In the genomic region with DNA sequence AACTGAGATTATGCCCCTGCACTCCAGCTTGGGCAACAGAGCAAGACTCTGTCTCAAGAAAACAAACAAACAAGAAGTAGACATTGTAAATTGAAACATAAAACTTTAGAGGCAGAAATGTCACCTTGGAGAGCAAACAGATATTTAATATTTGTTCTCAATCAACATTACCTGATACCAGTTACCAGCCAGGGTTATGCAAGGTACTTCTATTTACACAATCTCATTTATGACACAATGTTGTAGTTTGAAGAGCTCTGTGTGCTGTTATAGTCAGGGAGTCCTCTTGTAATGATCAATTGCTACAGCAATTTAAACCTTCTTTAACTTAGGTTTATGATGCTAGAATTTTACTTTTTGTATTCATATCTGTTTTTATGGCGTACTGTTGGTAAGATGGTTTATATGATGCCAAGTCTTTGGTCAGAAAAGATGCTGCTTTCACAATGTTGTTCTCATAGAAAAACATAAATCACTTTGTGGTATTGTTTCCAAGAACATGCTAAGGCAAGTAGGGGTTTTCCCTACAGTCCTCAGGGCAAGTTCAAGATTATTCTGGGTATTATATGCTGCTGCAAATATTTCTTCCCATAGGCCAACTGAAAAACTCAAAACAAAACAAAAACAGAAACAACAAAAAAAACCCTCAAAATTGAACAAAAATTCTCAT, we compare ENCODE assay signal across 10 cellular contexts.
DNase-seq lines count a peak whose midpoint lies in the region; ATAC-seq and TF ChIP-seq lines count a peak whose summit lies in the region.
"Had no signal": no experiment of that assay in that cellular context is flagged by ENCODE, and none has a peak within 500 bp of the region (broad histone marks: within the 10 kb centered on the region; RNA-seq: fewer than 3 reads in every experiment).

No MANE protein-coding gene starts in this region.

- no peak for DNase-seq in activated CD4-positive, alpha-beta T cell treated with anti-CD3 and anti-CD28 coated beads, Interleukin-2, amount 10 ng/mL, durations not matched to agents 7 days and 5 days
- no peak for DNase-seq in activated CD4-positive, alpha-beta T cell treated with anti-CD3 and anti-CD28 coated beads for 4 hours
- no peak for DNase-seq in activated naive CD8-positive, alpha-beta T cell treated with anti-CD3 and anti-CD28 coated beads, Interleukin-2, amount 50 U/mL, for 24 hours
- DNase-seq in smooth muscle cell (lab: John Stamatoyannopoulos, UW; ENCODE audit: unreplicated experiment) = no peak
- no peak for DNase-seq in hepatic stellate cell (ENCODE audit: low spot score)
- DNase-seq in DMS 273 treated with DMSO at 0.1 percent for 48 hours (lab: John Stamatoyannopoulos, UW) = no peak
- no peak for DNase-seq in AML-193 (lab: John Stamatoyannopoulos, UW)
- DNase-seq: left ventricle myocardium superior had no signal

- H3K4me1 Mint-ChIP-seq in activated CD4-positive, alpha-beta T cell treated with anti-CD3 and anti-CD28 coated beads, Interleukin-2, amount 10 ng/mL, durations not matched to agents 7 days and 5 days = peaks cover 53% of the 10 kb centered on the region
- H3K4me1 Mint-ChIP-seq in activated naive CD8-positive, alpha-beta T cell treated with anti-CD3 and anti-CD28 coated beads, Interleukin-2, amount 50 U/mL, for 24 hours = peaks cover 56% of the 10 kb centered on the region

- no peaks in the 10 kb centered on the region for H3K27me3 Mint-ChIP-seq in activated CD4-positive, alpha-beta T cell treated with anti-CD3 and anti-CD28 coated beads, Interleukin-2, amount 10 ng/mL, durations not matched to agents 7 days and 5 days
- no peaks in the 10 kb centered on the region for H3K27me3 Mint-ChIP-seq in activated naive CD8-positive, alpha-beta T cell treated with anti-CD3 and anti-CD28 coated beads, Interleukin-2, amount 50 U/mL, for 24 hours

- peaks cover 14% of the 10 kb centered on the region for H3K79me2 ChIP-seq in smooth muscle cell (ENCODE audit: low read depth)

- H2AFZ ChIP-seq in smooth muscle cell (ENCODE audit: low read depth) = no peak overlapping the region

- peak; percentile 37 for ATAC-seq in HG03097 (IDR thresholded peaks at IDR 0.05; ENCODE audit: low FRiP score, unreplicated experiment)
- ATAC-seq in activated naive CD8-positive, alpha-beta T cell treated with anti-CD3 and anti-CD28 coated beads, Interleukin-2, amount 50 U/mL, for 24 hours = no peak
- ATAC-seq: A549, left ventricle myocardium superior had no signal

- no peak overlapping the region for H3K4me3 ChIP-seq in smooth muscle cell
- H3K4me3 ChIP-seq: A549 had no signal

- peak overlapping the region; percentile 64 for H3K27ac Mint-ChIP-seq in activated CD4-positive, alpha-beta T cell treated with anti-CD3 and anti-CD28 coated beads, Interleukin-2, amount 10 ng/mL, durations not matched to agents 7 days and 5 days
- peak overlapping the region; percentile 8 for H3K27ac Mint-ChIP-seq in activated naive CD8-positive, alpha-beta T cell treated with anti-CD3 and anti-CD28 coated beads, Interleukin-2, amount 50 U/mL, for 24 hours

- H3K4me3 Mint-ChIP-seq in activated CD4-positive, alpha-beta T cell treated with anti-CD3 and anti-CD28 coated beads, Interleukin-2, amount 10 ng/mL, durations not matched to agents 7 days and 5 days = no peak overlapping the region
- H3K4me3 Mint-ChIP-seq in activated naive CD8-positive, alpha-beta T cell treated with anti-CD3 and anti-CD28 coated beads, Interleukin-2, amount 50 U/mL, for 24 hours = no peak overlapping the region

- no peak overlapping the region for H3K4me2 ChIP-seq in smooth muscle cell
- H3K4me2 ChIP-seq: A549 had no signal

- 97% methylated on average over 1 of the region's 1 CpG for WGBS in smooth muscle cell (ENCODE audit: low lambda C conversion rate)

- H3K36me3 Mint-ChIP-seq in activated CD4-positive, alpha-beta T cell treated with anti-CD3 and anti-CD28 coated beads, Interleukin-2, amount 10 ng/mL, durations not matched to agents 7 days and 5 days (ENCODE audit: low read depth) = peaks cover 18% of the 10 kb centered on the region
- H3K36me3 Mint-ChIP-seq in activated naive CD8-positive, alpha-beta T cell treated with anti-CD3 and anti-CD28 coated beads, Interleukin-2, amount 50 U/mL, for 24 hours (ENCODE audit: low read depth) = no peaks in the 10 kb centered on the region

- H3K9ac ChIP-seq in smooth muscle cell (ENCODE audit: low read depth) = no peak overlapping the region

- H3F3A ChIP-seq in smooth muscle cell (ENCODE audit: low read depth) = no peaks in the 10 kb centered on the region

- no peak for TF ChIP-seq CTCF in smooth muscle cell (IDR thresholded peaks at IDR 0.05; ENCODE audit: borderline replicate concordance, insufficient read depth, poor library complexity, severe bottlenecking)

- H3K27ac ChIP-seq in smooth muscle cell (ENCODE audit: low read depth) = peak overlapping the region; percentile 100
- H3K27ac ChIP-seq: A549 had no signal

- CTCF ChIA-PET in activated CD4-positive, alpha-beta T cell treated with anti-CD3 and anti-CD28 coated beads, Interleukin-2, amount 10 ng/mL, durations not matched to agents 7 days and 5 days (lab: Charles Lee) = interaction anchor here (1.2 to 1.7 kb wide), 3 partner anchors 12 to 93 kb away, joined by 3 to 4 read pairs (median 3); no protein-coding TSS in a partner anchor

- no peaks in the 10 kb centered on the region for H3K27me3 ChIP-seq in smooth muscle cell (ENCODE audit: low read depth)

- no peaks in the 10 kb centered on the region for H3K36me3 ChIP-seq in smooth muscle cell (ENCODE audit: low read depth)

- peaks cover 17% of the 10 kb centered on the region for H3K4me1 ChIP-seq in smooth muscle cell (ENCODE audit: low read depth)

- no peaks in the 10 kb centered on the region for H4K20me1 ChIP-seq in smooth muscle cell (ENCODE audit: low read depth)

- POLR2A ChIA-PET in activated CD4-positive, alpha-beta T cell treated with anti-CD3 and anti-CD28 coated beads, Interleukin-2, amount 10 ng/mL, durations not matched to agents 7 days and 5 days (lab: Charles Lee) = no interaction called here

- no peaks in the 10 kb centered on the region for H3K9me3 ChIP-seq in smooth muscle cell (replicated peaks; ENCODE audit: low read depth)
- H3K9me3 ChIP-seq: A549 had no signal

- peaks cover 14% of the 10 kb centered on the region for H3K9me3 Mint-ChIP-seq in activated CD4-positive, alpha-beta T cell treated with anti-CD3 and anti-CD28 coated beads, Interleukin-2, amount 10 ng/mL, durations not matched to agents 7 days and 5 days
- H3K9me3 Mint-ChIP-seq in activated naive CD8-positive, alpha-beta T cell treated with anti-CD3 and anti-CD28 coated beads, Interleukin-2, amount 50 U/mL, for 24 hours = no peaks in the 10 kb centered on the region
